ENCODE assay signal across 17 cellular contexts in genomic region chrX:1222511-1223252, GRCh38. TPM values are rescaled to one million over a fixed set of nuclear protein-coding genes. Genes with fewer than 3 reads are reported as not detected.
DNase-seq lines count a peak whose midpoint lies in the region; ATAC-seq lines count a peak whose summit lies in the region.
"Had no signal": no experiment of that assay in that cellular context is flagged by ENCODE, and none has a peak within 500 bp of the region (broad histone marks: within the 10 kb centered on the region; RNA-seq: fewer than 3 reads in every experiment).

No MANE protein-coding gene starts in this region.

- H3K27me3 ChIP-seq in BLaER1 treated with 17β-estradiol and CSF1 and Interleukin-3, amounts not matched to agents 10 nM and 100 nM = no peaks in the 10 kb centered on the region
- no peaks in the 10 kb centered on the region for H3K27me3 ChIP-seq in H7 (ENCODE audit: control insufficient read depth, insufficient read depth, low read length)
- H3K27me3 ChIP-seq: BE2C had no signal

- DNase-seq in HT1080 (ENCODE audit: low read depth) = peak; percentile 69
- DNase-seq in SKM-1 (lab: John Stamatoyannopoulos, UW; ENCODE audit: unreplicated experiment) = peak; percentile 73
- DNase-seq in islet precursor cell = peak; percentile 6
- no peak for DNase-seq in H7
- DNase-seq in midbrain (lab: John Stamatoyannopoulos, UW) = no peak
- DNase-seq in globus pallidus (ENCODE audit: low spot score) = no peak
- DNase-seq: amniotic stem cell, BE2C, NCI-H1092, NCI-H446 had no signal

- no peak for ATAC-seq in HG03097 (IDR thresholded peaks at IDR 0.05; ENCODE audit: low FRiP score, unreplicated experiment)
- ATAC-seq: GM23338, Right ventricle myocardium inferior, WTC11 had no signal

- H3K27ac ChIP-seq in BLaER1 treated with 17β-estradiol and CSF1 and Interleukin-3, amounts not matched to agents 10 nM and 100 nM = peak overlapping the region in 9 of 11 experiments; percentile 53 to 87 (median 73); a peak in 17 of 22 replicates
- H3K27ac ChIP-seq: dorsolateral prefrontal cortex, parathyroid adenoma had no signal

- H3K4me1 ChIP-seq in BLaER1 treated with 17β-estradiol and CSF1 and Interleukin-3, amounts not matched to agents 10 nM and 100 nM = peaks cover 0 to 35% (median 14%) of the 10 kb centered on the region in 10 experiments; a peak in 14 of 20 replicates
- H3K4me1 ChIP-seq: BE2C, parathyroid adenoma had no signal

- peaks cover 33 to 81% (median 64%) of the 10 kb centered on the region in 11 experiments for H3K9me3 ChIP-seq in BLaER1 treated with 17β-estradiol and CSF1 and Interleukin-3, amounts not matched to agents 10 nM and 100 nM (replicated peaks in 1 of 11)
- H3K9me3 ChIP-seq: BE2C had no signal

- peak overlapping the region in 9 of 11 experiments; percentile 16 to 70 (median 58); a peak in 17 of 22 replicates for H3K4me2 ChIP-seq in BLaER1 treated with 17β-estradiol and CSF1 and Interleukin-3, amounts not matched to agents 10 nM and 100 nM
- H3K4me2 ChIP-seq: GM23338 had no signal

- H4K20me1 ChIP-seq in BLaER1 treated with 17β-estradiol and CSF1 and Interleukin-3, amounts not matched to agents 10 nM and 100 nM = no peaks in the 10 kb centered on the region

- peak overlapping the region in 3 of 10 experiments; percentile 8 to 27 (median 14); a peak in 3 of 20 replicates for H3K4me3 ChIP-seq in BLaER1 treated with 17β-estradiol and CSF1 and Interleukin-3, amounts not matched to agents 10 nM and 100 nM
- H3K4me3 ChIP-seq in H7 (ENCODE audit: insufficient read depth, low read depth, low read length) = no peak overlapping the region
- H3K4me3 ChIP-seq: dorsolateral prefrontal cortex, GM23338 had no signal

- peaks cover 0 to 9% (median 0%) of the 10 kb centered on the region in 11 experiments; a peak in 4 of 22 replicates for H3K36me3 ChIP-seq in BLaER1 treated with 17β-estradiol and CSF1 and Interleukin-3, amounts not matched to agents 10 nM and 100 nM
- no peaks in the 10 kb centered on the region for H3K36me3 ChIP-seq in H7 (replicated peaks; ENCODE audit: control insufficient read depth, insufficient read depth, low read length)
- H3K36me3 ChIP-seq: BE2C had no signal

- H3K9ac ChIP-seq in BLaER1 treated with 17β-estradiol and CSF1 and Interleukin-3, amounts not matched to agents 10 nM and 100 nM = peak overlapping the region in 5 of 11 experiments; percentile 28 to 60 (median 45); a peak in 8 of 22 replicates
- H3K9ac ChIP-seq: parathyroid adenoma had no signal

RNA-seq across cellular contexts. Expression of gene CRLF2, which starts 10.2 kb away (rescaled TPM):
- total RNA-seq in HT1080 (2014; rRNA removed; shearing (Covaris generic)) = 0.42 TPM in 1 of 2 replicates, not detected in the other
- polyA plus RNA-seq in HT1080 (2015; cell fraction: cytosol; rRNA removed) = not detected in 2 replicates
- not detected in 2 replicates for polyA plus RNA-seq in HT1080 (2015; cell fraction: nucleus; rRNA removed)
- not detected in 2 replicates for total RNA-seq in H7 (2014; rRNA removed; shearing (Covaris generic))
- total RNA-seq: GM23338, Right ventricle myocardium inferior, WTC11 had no signal
- polyA plus RNA-seq: GM23338 had no signal

RNA-seq across cellular contexts. Expression of gene CSF2RA, which starts 45.9 kb away (rescaled TPM):
- 4.0 and 4.8 TPM in 2 replicates for total RNA-seq in HT1080 (2014; rRNA removed; shearing (Covaris generic))
- 1.2 and 1.3 TPM in 2 replicates for polyA plus RNA-seq in HT1080 (2015; cell fraction: cytosol; rRNA removed)
- polyA plus RNA-seq in HT1080 (2015; cell fraction: nucleus; rRNA removed) = 1.1 and 1.7 TPM in 2 replicates
- 0.85 and 3.2 TPM in 2 replicates for total RNA-seq in H7 (2014; rRNA removed; shearing (Covaris generic))

Comparison
In these comparisons a context has a peak if more than half of its experiments do, and no peak if none do; other contexts are left out.
1. DNase-seq: peak in HT1080 (single experiment), SKM-1 (single experiment) and islet precursor cell (single experiment); none in H7 (single experiment), midbrain (single experiment) and globus pallidus (single experiment).